1 cellular context compared by ENCODE assay signal in the genomic region with DNA sequence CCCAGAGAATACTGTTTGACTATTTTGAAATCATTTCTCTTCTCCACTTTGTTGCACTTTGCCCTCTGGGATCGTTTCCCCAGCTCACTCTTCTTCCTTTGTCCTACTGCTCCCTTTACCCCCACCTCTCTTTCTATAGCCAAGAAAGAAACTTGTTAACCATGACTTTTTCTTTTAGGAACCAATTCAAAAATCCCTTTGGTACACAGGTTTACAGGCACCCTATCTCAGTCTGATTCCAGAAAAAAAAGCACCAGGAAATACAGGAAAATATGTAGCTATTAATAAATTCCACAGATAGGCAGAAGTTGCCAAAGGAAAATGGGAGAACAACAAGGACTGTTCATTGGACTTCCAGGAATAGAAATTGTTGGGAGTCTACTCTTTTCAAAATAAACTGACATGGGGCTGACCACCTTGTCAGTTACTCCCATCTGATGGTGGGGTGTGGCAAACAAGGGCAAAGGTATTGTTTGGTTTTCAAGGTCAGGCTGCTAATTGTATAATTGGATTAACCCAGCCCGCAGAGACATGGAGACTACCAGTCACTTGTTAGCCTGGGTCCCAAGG.
TF ChIP-seq lines count a peak whose summit lies in the region.

No MANE protein-coding gene starts in this region.

TF ChIP-seq in IMR-90, 13 proteins besides CTCF, POLR2A, EP300 and RAD21 (continued from another document):
- no peak for TF ChIP-seq ELK1 (IDR thresholded peaks at IDR 0.05; ENCODE audit: borderline replicate concordance, low read depth, low read length)
- TF ChIP-seq RCOR1 (IDR thresholded peaks at IDR 0.05; ENCODE audit: insufficient replicate concordance, low read length): no peak
- TF ChIP-seq SMC3 (IDR thresholded peaks at IDR 0.05; ENCODE audit: low read depth, low read length): no peak
- no peak for TF ChIP-seq MAFK (IDR thresholded peaks at IDR 0.05; ENCODE audit: low read depth, low read length)
- TF ChIP-seq FOS (IDR thresholded peaks at IDR 0.05; ENCODE audit: low read depth, low read length): no peak
- TF ChIP-seq RFX5 (IDR thresholded peaks at IDR 0.05; ENCODE audit: low read depth, low read length): no peak
- TF ChIP-seq, protein P1, sequence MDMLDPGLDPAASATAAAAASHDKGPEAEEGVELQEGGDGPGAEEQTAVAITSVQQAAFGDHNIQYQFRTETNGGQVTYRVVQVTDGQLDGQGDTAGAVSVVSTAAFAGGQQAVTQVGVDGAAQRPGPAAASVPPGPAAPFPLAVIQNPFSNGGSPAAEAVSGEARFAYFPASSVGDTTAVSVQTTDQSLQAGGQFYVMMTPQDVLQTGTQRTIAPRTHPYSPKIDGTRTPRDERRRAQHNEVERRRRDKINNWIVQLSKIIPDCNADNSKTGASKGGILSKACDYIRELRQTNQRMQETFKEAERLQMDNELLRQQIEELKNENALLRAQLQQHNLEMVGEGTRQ (IDR thresholded peaks at IDR 0.05; ENCODE audit: low read depth, low read length): no peak
- TF ChIP-seq BHLHE40 (IDR thresholded peaks at IDR 0.05; ENCODE audit: low read depth, low read length): no peak
- no peak for TF ChIP-seq MXI1 (IDR thresholded peaks at IDR 0.05; ENCODE audit: borderline replicate concordance, low read depth, low read length)
- no peak for TF ChIP-seq CHD1 (IDR thresholded peaks at IDR 0.05; ENCODE audit: low read depth, low read length)
- TF ChIP-seq CEBPB (IDR thresholded peaks at IDR 0.05; ENCODE audit: low read depth, low read length): no peak
- no peak for TF ChIP-seq NFE2L2 (IDR thresholded peaks at IDR 0.05; ENCODE audit: low read depth, low read length)
